In the genomic region with DNA sequence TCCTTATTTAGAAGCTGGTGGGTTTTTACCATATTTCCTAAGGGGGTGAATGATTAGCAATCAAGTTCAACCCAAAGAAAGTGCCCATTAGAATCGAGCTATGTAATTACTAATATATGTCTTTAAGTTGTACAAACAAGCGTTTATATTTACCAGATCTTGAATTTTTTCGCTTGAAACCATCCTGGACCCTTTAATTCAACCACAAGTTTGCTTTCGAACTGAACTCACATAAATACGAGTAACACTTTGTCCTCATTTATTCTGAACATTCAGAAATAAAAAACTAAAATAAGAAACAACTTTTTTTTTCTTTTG, we compare ENCODE assay signal across 8 cellular contexts. TPM values are rescaled to one million over a fixed set of nuclear protein-coding genes. Genes with fewer than 3 reads are reported as not detected.
A peak's percentile ranks its signal among the peaks of the same experiment; 100 is the strongest.
DNase-seq lines count a peak whose midpoint lies in the region; ATAC-seq and TF ChIP-seq lines count a peak whose summit lies in the region.

No MANE protein-coding gene starts in this region.

- no peak for TF ChIP-seq CTCF in CD8-positive, alpha-beta T cell (IDR thresholded peaks at IDR 0.05)
- TF ChIP-seq CTCF in OCI-LY1 (IDR thresholded peaks at IDR 0.05; ENCODE audit: low read length) (no peak), parathyroid adenoma (IDR thresholded peaks at IDR 0.05) (no peak)

- H3K4me3 ChIP-seq in CD8-positive, alpha-beta T cell (ENCODE audit: low read depth, low read length) = peak overlapping the region; percentile 81
- H3K4me3 ChIP-seq in OCI-LY1 (ENCODE audit: low read depth, low read length, poor library complexity, severe bottlenecking) (peak overlapping the region; percentile 75), endocrine pancreas (ENCODE audit: control insufficient read depth, insufficient read depth, low read length) (peak overlapping the region; percentile 82), parathyroid adenoma (ENCODE audit: low read depth, low read length) (peak overlapping the region; percentile 68)

- H3K27me3 ChIP-seq in CD8-positive, alpha-beta T cell (ENCODE audit: insufficient read depth, low read length) = no peaks in the 10 kb centered on the region
- H3K27me3 ChIP-seq in OCI-LY1 (ENCODE audit: insufficient read depth, low read length) (no peaks in the 10 kb centered on the region), endocrine pancreas (ENCODE audit: control insufficient read depth, insufficient read depth, low read length) (no peaks in the 10 kb centered on the region), parathyroid adenoma (ENCODE audit: control insufficient read depth, insufficient read depth, low read length) (no peaks in the 10 kb centered on the region)

- H3K27ac ChIP-seq in CD8-positive, alpha-beta T cell (ENCODE audit: low read depth, low read length) = peak overlapping the region; percentile 73
- H3K27ac ChIP-seq in OCI-LY1 (ENCODE audit: low read depth, low read length, poor library complexity, severe bottlenecking) (peak overlapping the region; percentile 68), parathyroid adenoma (no peak overlapping the region)

- H3K27me3 Mint-ChIP-seq in CD8-positive, alpha-beta T cell (ENCODE audit: low read depth) = no peaks in the 10 kb centered on the region

- H3K4me1 Mint-ChIP-seq in CD8-positive, alpha-beta T cell (ENCODE audit: low read depth) = peaks cover 44% of the 10 kb centered on the region

- peak overlapping the region; percentile 94 for H3K4me2 ChIP-seq in OCI-LY1 (ENCODE audit: low read length)
- H3K4me2 ChIP-seq in parathyroid adenoma (ENCODE audit: low read length) = peak overlapping the region; percentile 82

- no peaks in the 10 kb centered on the region for H4K20me1 ChIP-seq in OCI-LY1 (ENCODE audit: insufficient read depth, low read length)

- H3K27ac Mint-ChIP-seq in CD8-positive, alpha-beta T cell = peak overlapping the region; percentile 90

- no peak for ATAC-seq in CD8-positive, alpha-beta T cell
- ATAC-seq in GM21515 (IDR thresholded peaks at IDR 0.05; ENCODE audit: unreplicated experiment) = no peak

- H3K9me2 ChIP-seq in OCI-LY1 (ENCODE audit: low read depth, low read length) = no peaks in the 10 kb centered on the region

- POLR2A ChIA-PET in CD8-positive, alpha-beta T cell (lab: Charles Lee) = interaction anchor here (0.6 kb wide), 1 partner anchor 12 kb away, joined by 3 read pairs; no protein-coding TSS in a partner anchor

- peak overlapping the region; percentile 79 for H3K9ac ChIP-seq in OCI-LY1 (ENCODE audit: low read length)
- no peak overlapping the region for H3K9ac ChIP-seq in endocrine pancreas (ENCODE audit: control insufficient read depth, insufficient read depth, low read length)
- H3K9ac ChIP-seq in parathyroid adenoma = no peak overlapping the region

- H3K79me2 ChIP-seq in OCI-LY1 (ENCODE audit: insufficient read depth, low read length) (peaks cover 8% of the 10 kb centered on the region; the same call in 1 of the 2 replicates), parathyroid adenoma (peaks cover 3% of the 10 kb centered on the region)

- intact Hi-C loops in CD8-positive, alpha-beta T cell (cut with DNase I, micrococcal nuclease) = loop anchor here (2.0 to 10.0 kb wide), 4 partner anchors 286 to 874 kb away; a partner anchor contains a TSS

- H3K9me3 Mint-ChIP-seq in CD8-positive, alpha-beta T cell = no peaks in the 10 kb centered on the region

- H3K4me3 Mint-ChIP-seq in CD8-positive, alpha-beta T cell = peak overlapping the region; percentile 95

- DNase-seq in CD8-positive, alpha-beta T cell = no peak
- DNase-seq in NCI-H2107 treated with DMSO at 0.1 percent for 48 hours (lab: John Stamatoyannopoulos, UW; ENCODE audit: unreplicated experiment) (no peak), DMS79 (lab: John Stamatoyannopoulos, UW) (no peak), HPDE6-E6E7 (ENCODE audit: extremely low spot score) (no peak)

- H3K36me3 Mint-ChIP-seq in CD8-positive, alpha-beta T cell = peaks cover 37% of the 10 kb centered on the region

- peaks cover 21% of the 10 kb centered on the region for H3K4me1 ChIP-seq in CD8-positive, alpha-beta T cell (ENCODE audit: insufficient read depth, low read length)
- H3K4me1 ChIP-seq in OCI-LY1 (ENCODE audit: insufficient read depth, low read length, severe bottlenecking) (peaks cover 27% of the 10 kb centered on the region), endocrine pancreas (ENCODE audit: control insufficient read depth, insufficient read depth, low read length) (no peaks in the 10 kb centered on the region), parathyroid adenoma (peaks cover 8% of the 10 kb centered on the region)

- no peaks in the 10 kb centered on the region for H3F3A ChIP-seq in OCI-LY1 (ENCODE audit: insufficient read depth, low read length)

- H2AFZ ChIP-seq in OCI-LY1 (ENCODE audit: low read length) = no peak overlapping the region
- H2AFZ ChIP-seq in parathyroid adenoma = no peak overlapping the region

- no peaks in the 10 kb centered on the region for H3K9me3 ChIP-seq in CD8-positive, alpha-beta T cell (ENCODE audit: low read length)
- no peaks in the 10 kb centered on the region for H3K9me3 ChIP-seq in OCI-LY1 (ENCODE audit: low read length)
- no peaks in the 10 kb centered on the region for H3K9me3 ChIP-seq in endocrine pancreas (ENCODE audit: control insufficient read depth, low read length)
- H3K9me3 ChIP-seq in parathyroid adenoma (ENCODE audit: control insufficient read depth, low read length) = no peaks in the 10 kb centered on the region

- H3K36me3 ChIP-seq in CD8-positive, alpha-beta T cell (ENCODE audit: insufficient read depth, low read length) = peaks cover 15% of the 10 kb centered on the region
- peaks cover 39% of the 10 kb centered on the region for H3K36me3 ChIP-seq in OCI-LY1 (ENCODE audit: insufficient read depth, low read length)
- no peaks in the 10 kb centered on the region for H3K36me3 ChIP-seq in endocrine pancreas (ENCODE audit: control insufficient read depth, insufficient read depth, low read length)
- no peaks in the 10 kb centered on the region for H3K36me3 ChIP-seq in parathyroid adenoma (ENCODE audit: control insufficient read depth, insufficient read depth, low read length)

- CTCF ChIA-PET in CD8-positive, alpha-beta T cell (lab: Charles Lee) = interaction anchor here (0.6 kb wide), 1 partner anchor 867 kb away, joined by 3 read pairs; no protein-coding TSS in a partner anchor

RNA-seq across cellular contexts. Expression of a gene that starts 1.5 kb away (rescaled TPM):
- total RNA-seq in CD8-positive, alpha-beta T cell = 10 to 100 TPM; 38.5 to 43.9 TPM
